Comparison of ENCODE assay signal across 22 cellular contexts in genomic region chr11:59705281-59705680, GRCh38. TPM values are rescaled to one million over a fixed set of nuclear protein-coding genes. Genes with fewer than 3 reads are reported as not detected.
"Had no signal": no experiment of that assay in that cellular context is flagged by ENCODE, and none has a peak within 500 bp of the region (broad histone marks: within the 10 kb centered on the region; RNA-seq: fewer than 3 reads in every experiment).

No MANE protein-coding gene starts in this region.

- H3K4me3 Mint-ChIP-seq: activated T-helper 1 cell treated with anti-CD3 and anti-CD28 coated beads, Interleukin-12 subunit alpha, Interleukin-12 subunit beta, Interleukin-2, Interleukin-4 antibody, amounts not matched to agents 30 ng/mL and 10 ng/mL and 1 ng/mL, durations not matched to agents 14 hours and 24 hours and 36 hours; nephron progenitor cell; T-helper 1 cell treated with Interleukin-12 subunit alpha and Interleukin-12 subunit beta and Interleukin-4 antibody, amounts not matched to agents 30 μg/mL and 1 μg/mL, for 36 hours had no signal

- H3K9me3 Mint-ChIP-seq: activated naive CD4-positive, alpha-beta T cell treated with anti-CD3 and anti-CD28 coated beads, Interleukin-2, amount 50 U/mL, for 72 hours; activated T-helper 1 cell treated with anti-CD3 and anti-CD28 coated beads, Interleukin-12 subunit alpha, Interleukin-12 subunit beta, Interleukin-2, Interleukin-4 antibody, amounts not matched to agents 30 ng/mL and 10 ng/mL and 1 ng/mL, durations not matched to agents 14 hours and 24 hours and 36 hours; T-helper 1 cell treated with Interleukin-12 subunit alpha and Interleukin-12 subunit beta and Interleukin-4 antibody, amounts not matched to agents 30 μg/mL and 1 μg/mL, for 36 hours had no signal

- DNase-seq: activated CD4-positive, alpha-beta T cell treated with anti-CD3 and anti-CD28 coated beads, Interleukin-2, amount 50 U/mL, for 4 hours; activated gamma-delta T cell treated with Interleukin-2 at 50 U/mL for 16 hours; activated T-cell treated with anti-CD3 and anti-CD28 coated beads for 4 hours; dorsolateral prefrontal cortex; kidney; nephron progenitor cell; nucleus accumbens; stimulated activated CD4-positive, alpha-beta T cell treated with anti-CD3 and anti-CD28 coated beads, Interleukin-2, amount 100 ng/mL, for 24 hours; stimulated activated naive CD4-positive, alpha-beta T cell treated with Interleukin-2 at 50 U/mL for 16 hours; tibial artery; uterus had no signal

- H3K27ac Mint-ChIP-seq: activated naive CD4-positive, alpha-beta T cell treated with anti-CD3 and anti-CD28 coated beads, Interleukin-2, amount 50 U/mL, for 72 hours; activated T-helper 1 cell treated with anti-CD3 and anti-CD28 coated beads, Interleukin-12 subunit alpha, Interleukin-12 subunit beta, Interleukin-2, Interleukin-4 antibody, amounts not matched to agents 30 ng/mL and 10 ng/mL and 1 ng/mL, durations not matched to agents 14 hours and 24 hours and 36 hours; nephron progenitor cell; T-helper 1 cell treated with Interleukin-12 subunit alpha and Interleukin-12 subunit beta and Interleukin-4 antibody, amounts not matched to agents 30 μg/mL and 1 μg/mL, for 36 hours had no signal

- H3K4me3 ChIP-seq: dorsolateral prefrontal cortex, lung, tibial artery, uterus had no signal

- H3K4me1 Mint-ChIP-seq: nephron progenitor cell had no signal

- H3K36me3 Mint-ChIP-seq: activated naive CD4-positive, alpha-beta T cell treated with anti-CD3 and anti-CD28 coated beads, Interleukin-2, amount 50 U/mL, for 72 hours had no signal

RNA-seq across cellular contexts. Expression of gene OR10V1, which starts 8.4 kb away (rescaled TPM):
- total RNA-seq: activated naive CD4-positive, alpha-beta T cell treated with anti-CD3 and anti-CD28 coated beads, Interleukin-2, amount 50 U/mL, for 72 hours; activated T-helper 1 cell treated with anti-CD3 and anti-CD28 coated beads, Interleukin-12 subunit alpha, Interleukin-12 subunit beta, Interleukin-2, Interleukin-4 antibody, amounts not matched to agents 30 ng/mL and 10 ng/mL and 1 ng/mL, durations not matched to agents 14 hours and 24 hours and 36 hours; cardiac septum; epithelial cell of proximal tubule; frontal cortex; kidney; left lobe of liver; lung; myocyte; posterior vena cava; subcutaneous adipose tissue; uterus had no signal
